8 cellular contexts compared by ENCODE assay signal in the genomic region with DNA sequence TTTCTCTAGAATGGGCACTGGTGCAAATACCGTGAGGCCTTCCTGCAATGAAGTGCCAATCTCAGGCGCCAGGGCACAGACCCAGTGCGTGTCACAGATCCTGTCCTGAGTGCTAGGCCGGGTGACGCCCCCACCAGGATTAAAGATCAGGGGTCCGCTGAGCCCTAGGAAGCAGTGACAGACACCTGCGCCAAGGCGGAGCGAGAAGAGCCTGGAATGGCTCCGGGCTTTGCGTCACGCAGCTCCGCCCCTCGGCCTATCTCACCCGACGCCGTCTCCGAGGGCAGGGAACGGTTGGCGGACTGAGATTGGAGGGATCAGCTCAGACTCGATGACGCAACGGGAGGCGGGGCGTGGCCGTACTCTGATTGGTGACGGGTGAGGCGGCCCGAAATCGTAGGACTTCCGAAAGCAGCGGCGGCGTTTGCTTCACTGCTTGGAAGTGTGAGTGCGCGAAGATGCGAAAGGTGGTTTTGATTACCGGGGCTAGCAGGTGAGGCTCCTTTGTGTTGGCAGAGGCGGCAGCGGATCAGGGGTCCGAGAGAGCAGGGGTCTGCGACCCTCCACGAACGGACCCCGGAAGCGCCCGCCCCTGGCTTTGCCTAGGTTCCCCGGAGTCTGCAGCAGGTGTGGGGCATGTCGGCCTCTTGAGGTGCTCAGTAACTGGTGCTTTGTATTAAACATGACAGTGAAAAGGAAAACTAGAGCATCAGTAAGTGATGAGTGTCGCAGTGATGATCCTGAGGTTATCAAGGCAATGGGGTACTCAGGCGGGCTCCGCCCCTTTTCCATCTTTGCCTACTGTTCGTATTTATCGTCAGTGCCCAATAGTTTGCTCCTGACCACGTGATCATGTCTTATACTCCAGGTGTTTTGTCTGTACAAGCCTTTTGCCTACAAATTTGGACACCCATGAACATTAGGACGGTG.
DNase-seq lines count a peak whose midpoint lies in the region; ATAC-seq, FAIRE-seq and TF ChIP-seq lines count a peak whose summit lies in the region.
"Not testable (repeated sequence)": the region's sequence is repeated elsewhere in the genome, so short reads cannot be mapped to it uniquely, and the experiment has no call there.

No MANE protein-coding gene starts in this region.

- H2BK5ac ChIP-seq in H1 (ENCODE audit: low read depth, low read length): not testable (repeated sequence)

- not testable (repeated sequence) for H3K79me2 ChIP-seq in H1 (ENCODE audit: control insufficient read depth in 1 of 2, insufficient read depth in 2 of 2, low read length in 2 of 2)

- H3K56ac ChIP-seq in H1 (replicated peaks; ENCODE audit: insufficient read length, low read depth, low read length): not testable (repeated sequence)

- not testable (repeated sequence) for H2AFZ ChIP-seq in H1 (ENCODE audit: low read length)

- not testable (repeated sequence) for TF ChIP-seq EP300 in H1 (IDR thresholded peaks at IDR 0.05; ENCODE audit: borderline replicate concordance in 1 of 2, low read depth in 2 of 2, low read length in 2 of 2)

- 83% methylated on average over 24 of the region's 56 CpGs; no CpG with 5 or more reads in 1 of the 2 experiments for WGBS in H1 (ENCODE audit: extremely low coverage in 1 of 2, insufficient coverage in 1 of 2, insufficient read length in 1 of 2, insufficient replicate concordance in 2 of 2, low coverage in 1 of 2, low lambda C conversion rate in 2 of 2, missing lambda C conversion rate in 1 of 2), 2 experiments

- not testable (repeated sequence) for H3K14ac ChIP-seq in H1 (ENCODE audit: insufficient read length)

- H4K20me1 ChIP-seq in H1 (replicated peaks in 1 of 2; ENCODE audit: control insufficient read depth in 1 of 2, insufficient read depth in 2 of 2, low read length in 2 of 2): not testable (repeated sequence)

- CTCF ChIA-PET in H1 (lab: Charles Lee; ENCODE audit: partially characterized antibody): not testable (repeated sequence)

- H2BK12ac ChIP-seq in H1 (ENCODE audit: low read depth, low read length): not testable (repeated sequence)

- H3K4ac ChIP-seq in H1 (replicated peaks; ENCODE audit: insufficient read length, low read depth, low read length): not testable (repeated sequence)

- H3K79me1 ChIP-seq in H1 (ENCODE audit: low read depth, low read length): not testable (repeated sequence)

- not testable (repeated sequence) for TF ChIP-seq POLR2A in H1 (IDR thresholded peaks at IDR 0.05; ENCODE audit: control extremely low read depth in 1 of 2, low read depth in 2 of 2, low read length in 2 of 2)

- H3K4me3 ChIP-seq in H1 (ENCODE audit: extremely low read depth in 1 of 4, insufficient read depth in 2 of 4, low read depth in 3 of 4, low read length in 4 of 4): peak overlapping the region in 2 of 4 experiments; percentile 20 to 35; a peak in 1 of 8 replicates

- not testable (repeated sequence) for H2BK20ac ChIP-seq in H1 (ENCODE audit: low read length)

- DNase-seq in COR-L47 (lab: John Stamatoyannopoulos, UW): peak; percentile 42
- peak; percentile 15 for DNase-seq in HS-5 (ENCODE audit: low read depth)
- DNase-seq in NOMO-1 treated with DMSO at 0.1 percent for 48 hours (lab: John Stamatoyannopoulos, UW; ENCODE audit: unreplicated experiment): peak; percentile 42
- peak; percentile 41 for DNase-seq in activated CD8-positive, alpha-beta memory T cell treated with anti-CD3 and anti-CD28 coated beads, Interleukin-2, amount 50 U/mL, for 1 hour (ENCODE audit: extremely low read depth)
- peak; percentile 1 to 67 for DNase-seq in H1 (ENCODE audit: low read depth in 1 of 2, low spot score in 2 of 2)
- DNase-seq in mesothelial cell of epicardium (ENCODE audit: low spot score in 2 of 2, unreplicated experiment in 2 of 2): peak; percentile 32 to 60
- DNase-seq in stimulated activated CD8-positive, alpha-beta memory T cell treated with anti-CD3 and anti-CD28 coated beads, Interleukin-12 subunit alpha, Interleukin-12 subunit beta, amount 100 ng/mL, for 24 hours (ENCODE audit: extremely low read depth): peak; percentile 42

- H4K91ac ChIP-seq in H1 (replicated peaks; ENCODE audit: insufficient read length, low read length): not testable (repeated sequence)

- H3K4me3 Mint-ChIP-seq in mesothelial cell of epicardium: peak overlapping the region; percentile 80

- H3K9me3 ChIP-seq in H1 (ENCODE audit: insufficient read depth in 2 of 2, low read depth in 1 of 2, low read length in 1 of 2): peaks cover 6 to 35% of the 10 kb centered on the region in 2 experiments

- H3K27me3 ChIP-seq in H1 (replicated peaks in 1 of 4; ENCODE audit: control insufficient read depth in 3 of 4, extremely low read depth in 1 of 4, insufficient read depth in 3 of 4, low read length in 3 of 4): not testable (repeated sequence)

- H2BK15ac ChIP-seq in H1 (ENCODE audit: low read length): not testable (repeated sequence)

- not testable (repeated sequence) for H3K4me2 ChIP-seq in H1 (ENCODE audit: insufficient read depth in 1 of 2, low read depth in 2 of 2, low read length in 2 of 2)

- H3K27ac Mint-ChIP-seq in mesothelial cell of epicardium: peak overlapping the region; percentile 94

- H3K23ac ChIP-seq in H1 (ENCODE audit: insufficient read length): not testable (repeated sequence)

- FAIRE-seq in H1 (lab: Jason Lieb, UNC): not testable (repeated sequence)

- H3K4me1 Mint-ChIP-seq in mesothelial cell of epicardium: not testable (repeated sequence)

- not testable (repeated sequence) for TF ChIP-seq RAD21 in H1 (IDR thresholded peaks at IDR 0.05 in 1 of 2, conservative IDR thresholded peaks at IDR 0.05 in 1 of 2; ENCODE audit: low read depth in 2 of 2, low read length in 2 of 2)

- H4K5ac ChIP-seq in H1 (ENCODE audit: insufficient read length, low read depth, low read length): not testable (repeated sequence)

- not testable (repeated sequence) for H3K27ac ChIP-seq in H1 (ENCODE audit: low read depth, low read length)

- H3K9ac ChIP-seq in H1 (replicated peaks in 1 of 4; ENCODE audit: extremely low read depth in 1 of 4, low read depth in 3 of 4, low read length in 3 of 4): not testable (repeated sequence)

- H3K36me3 Mint-ChIP-seq in mesothelial cell of epicardium: not testable (repeated sequence)

- not testable (repeated sequence) for H3K4me1 ChIP-seq in H1 (replicated peaks in 1 of 4; ENCODE audit: control insufficient read depth in 3 of 4, insufficient read depth in 4 of 4, low read length in 3 of 4)

- TF ChIP-seq CTCF in H1 (IDR thresholded peaks at IDR 0.05; ENCODE audit: control extremely low read depth in 1 of 3, insufficient read depth in 1 of 3, low read depth in 1 of 3, low read length in 3 of 3); mesothelial cell of epicardium (IDR thresholded peaks at IDR 0.05; ENCODE audit: unreplicated experiment): not testable (repeated sequence)

- not testable (repeated sequence) for H3K9me3 Mint-ChIP-seq in mesothelial cell of epicardium

- H3K18ac ChIP-seq in H1 (ENCODE audit: extremely low read depth, low read length): not testable (repeated sequence)

- H4K8ac ChIP-seq in H1 (ENCODE audit: extremely low read depth, insufficient read depth, low read length): not testable (repeated sequence)

- H3K36me3 ChIP-seq in H1 (ENCODE audit: control insufficient read depth in 2 of 4, insufficient read depth in 4 of 4, low read length in 3 of 4): not testable (repeated sequence)

- POLR2A ChIA-PET in H1 (lab: Charles Lee; ENCODE audit: partially characterized antibody): not testable (repeated sequence)

- peak; percentile 99 for ATAC-seq in GM21381 (IDR thresholded peaks at IDR 0.05; ENCODE audit: unreplicated experiment)

- H3K27me3 Mint-ChIP-seq in mesothelial cell of epicardium (ENCODE audit: low read depth): not testable (repeated sequence)

- H3K23me2 ChIP-seq in H1 (ENCODE audit: low read depth, low read length): not testable (repeated sequence)

- H2BK120ac ChIP-seq in H1 (replicated peaks; ENCODE audit: low read depth, low read length): not testable (repeated sequence)

- not testable (repeated sequence) for H2AK5ac ChIP-seq in H1 (ENCODE audit: low read depth, low read length)
